23 cellular contexts compared by ENCODE assay signal in genomic region chr2:10356459-10356851, GRCh38. TPM values are rescaled to one million over a fixed set of nuclear protein-coding genes. Genes with fewer than 3 reads are reported as not detected.
DNase-seq lines count a peak whose midpoint lies in the region; ATAC-seq and TF ChIP-seq lines count a peak whose summit lies in the region.
"Had no signal": no experiment of that assay in that cellular context is flagged by ENCODE, and none has a peak within 500 bp of the region (broad histone marks: within the 10 kb centered on the region; RNA-seq: fewer than 3 reads in every experiment).

No MANE protein-coding gene starts in this region.

- H3K36me3 Mint-ChIP-seq in Calu3 (ENCODE audit: insufficient read depth, unreplicated experiment) = peaks cover 10% of the 10 kb centered on the region
- H3K36me3 Mint-ChIP-seq in activated T-helper 1 cell treated with anti-CD3 and anti-CD28 coated beads, Interleukin-12 subunit alpha, Interleukin-12 subunit beta, Interleukin-2, Interleukin-4 antibody, amounts not matched to agents 30 ng/mL and 10 ng/mL and 1 ng/mL, durations not matched to agents 14 hours and 24 hours and 36 hours (ENCODE audit: low read depth) = peaks cover 7% of the 10 kb centered on the region

- no peak overlapping the region for H3K27ac ChIP-seq in osteoblast (ENCODE audit: low read depth, low read length)
- H3K27ac ChIP-seq: esophagus muscularis mucosa, HL-60, Peyer's patch, prostate gland, SJSA1 had no signal

- H3K4me1 ChIP-seq in osteoblast (ENCODE audit: insufficient read depth, low read length) = no peaks in the 10 kb centered on the region
- H3K4me1 ChIP-seq: prostate gland, SJSA1 had no signal

- BruUV-seq in Calu3 (replicated peaks; lab: Mats Ljungman, UMichigan) = no TSS peak

- intact Hi-C loops in Calu3 (cut with micrococcal nuclease; ENCODE audit: unreplicated experiment) = loop anchor here (1.0 kb wide), 1 partner anchor 53 kb away; no protein-coding TSS in a partner anchor
- intact Hi-C loops in activated T-helper 1 cell treated with anti-CD3 and anti-CD28 coated beads, Interleukin-12 subunit alpha, Interleukin-12 subunit beta, Interleukin-2, Interleukin-4 antibody, amounts not matched to agents 30 ng/mL and 10 ng/mL and 1 ng/mL, durations not matched to agents 14 hours and 24 hours and 36 hours (cut with micrococcal nuclease) = no loop called here

- ATAC-seq in HG03571 (IDR thresholded peaks at IDR 0.05; ENCODE audit: unreplicated experiment) = no peak
- ATAC-seq in GM18520 (IDR thresholded peaks at IDR 0.05; ENCODE audit: unreplicated experiment) = no peak
- ATAC-seq: activated naive CD4-positive, alpha-beta T cell treated with anti-CD3 and anti-CD28 coated beads, Interleukin-2, amount 50 U/mL, for 72 hours; GM12878; T-helper 17 cell had no signal

- H2AFZ ChIP-seq in osteoblast (ENCODE audit: low read length) = no peak overlapping the region

- H3K27me3 Mint-ChIP-seq in Calu3 (ENCODE audit: unreplicated experiment) = no peaks in the 10 kb centered on the region
- no peaks in the 10 kb centered on the region for H3K27me3 Mint-ChIP-seq in activated T-helper 1 cell treated with anti-CD3 and anti-CD28 coated beads, Interleukin-12 subunit alpha, Interleukin-12 subunit beta, Interleukin-2, Interleukin-4 antibody, amounts not matched to agents 30 ng/mL and 10 ng/mL and 1 ng/mL, durations not matched to agents 14 hours and 24 hours and 36 hours (ENCODE audit: insufficient read depth)
- H3K27me3 Mint-ChIP-seq: T-helper 17 cell had no signal

- H3K27ac Mint-ChIP-seq in Calu3 (ENCODE audit: unreplicated experiment) = peak overlapping the region; percentile 46
- peak overlapping the region; percentile 48 for H3K27ac Mint-ChIP-seq in activated T-helper 1 cell treated with anti-CD3 and anti-CD28 coated beads, Interleukin-12 subunit alpha, Interleukin-12 subunit beta, Interleukin-2, Interleukin-4 antibody, amounts not matched to agents 30 ng/mL and 10 ng/mL and 1 ng/mL, durations not matched to agents 14 hours and 24 hours and 36 hours

- peaks cover 96% of the 10 kb centered on the region for H3K79me2 ChIP-seq in osteoblast (ENCODE audit: insufficient read depth, low read length)

- CTCF ChIA-PET in Calu3 (lab: Charles Lee) = interaction anchor here (1.0 to 2.0 kb wide), 3 partner anchors 12 to 53 kb away, joined by 3 to 21 read pairs (median 7); no protein-coding TSS in a partner anchor

- no peaks in the 10 kb centered on the region for H3K9me3 ChIP-seq in osteoblast (ENCODE audit: low read depth, low read length)
- H3K9me3 ChIP-seq: esophagus muscularis mucosa, Peyer's patch, prostate gland, SJSA1 had no signal

- H3K4me3 ChIP-seq in osteoblast (ENCODE audit: insufficient read depth, low read length) = no peak overlapping the region
- H3K4me3 ChIP-seq: esophagus muscularis mucosa, GM12878, Peyer's patch, prostate gland, SJSA1 had no signal

- peaks cover 5% of the 10 kb centered on the region for H3K36me3 ChIP-seq in osteoblast (ENCODE audit: insufficient read depth, low read length)
- H3K36me3 ChIP-seq: prostate gland, SJSA1 had no signal

- no peak overlapping the region for H3K4me2 ChIP-seq in osteoblast (ENCODE audit: insufficient read depth, low read length)

- peaks cover 34% of the 10 kb centered on the region for H4K20me1 ChIP-seq in osteoblast (ENCODE audit: insufficient read depth, low read length)

- TF ChIP-seq CTCF in Calu3 (IDR thresholded peaks at IDR 0.05; ENCODE audit: unreplicated experiment) (no peak), osteoblast (IDR thresholded peaks at IDR 0.05; ENCODE audit: extremely low read depth, low read depth, low read length) (no peak)

- DNase-seq in activated gamma-delta T cell treated with Interleukin-2 at 50 U/mL for 16 hours (peak; percentile 33), activated gamma-delta T cell (lab: John Stamatoyannopoulos, UW) (no peak), Calu3 (peak; percentile 65), osteoblast (ENCODE audit: insufficient read length, low spot score, missing footprints) (peak; percentile 65), mucosa of gallbladder (ENCODE audit: low spot score) (no peak)
- DNase-seq in activated T-helper 1 cell treated with anti-CD3 and anti-CD28 coated beads, Interleukin-12 subunit alpha, Interleukin-12 subunit beta, Interleukin-2, Interleukin-4 antibody, amounts not matched to agents 30 ng/mL and 10 ng/mL and 1 ng/mL, durations not matched to agents 14 hours and 24 hours and 36 hours (ENCODE audit: low spot score) = no peak
- DNase-seq: activated CD4-positive, alpha-beta T cell treated with anti-CD3 and anti-CD28 coated beads, Interleukin-2, amount 50 U/mL, for 1 hour; activated T-cell treated with anti-CD3 and anti-CD28 coated beads, Interleukin-2, amount 50 U/mL, for 1 hour; effector memory CD4-positive, alpha-beta T cell; NCI-H1417 treated with DMSO at 0.1 percent for 48 hours; Peyer's patch; small intestine; stimulated activated CD4-positive, alpha-beta T cell treated with anti-CD3 and anti-CD28 coated beads, Interleukin-4, amount 100 ng/mL, for 1 hour; T-helper 17 cell had no signal

- H3K27me3 ChIP-seq in osteoblast (ENCODE audit: insufficient read depth, low read length) = no peaks in the 10 kb centered on the region
- H3K27me3 ChIP-seq: esophagus muscularis mucosa, Peyer's patch, SJSA1 had no signal

- peaks cover 46% of the 10 kb centered on the region for H3K4me1 Mint-ChIP-seq in Calu3 (ENCODE audit: low read depth, unreplicated experiment)
- peaks cover 13% of the 10 kb centered on the region for H3K4me1 Mint-ChIP-seq in activated T-helper 1 cell treated with anti-CD3 and anti-CD28 coated beads, Interleukin-12 subunit alpha, Interleukin-12 subunit beta, Interleukin-2, Interleukin-4 antibody, amounts not matched to agents 30 ng/mL and 10 ng/mL and 1 ng/mL, durations not matched to agents 14 hours and 24 hours and 36 hours (ENCODE audit: low read depth)

- H3K4me3 Mint-ChIP-seq in Calu3 (ENCODE audit: low read depth, unreplicated experiment) = peak overlapping the region; percentile 51
- no peak overlapping the region for H3K4me3 Mint-ChIP-seq in activated T-helper 1 cell treated with anti-CD3 and anti-CD28 coated beads, Interleukin-12 subunit alpha, Interleukin-12 subunit beta, Interleukin-2, Interleukin-4 antibody, amounts not matched to agents 30 ng/mL and 10 ng/mL and 1 ng/mL, durations not matched to agents 14 hours and 24 hours and 36 hours
- H3K4me3 Mint-ChIP-seq: nephron, T-helper 17 cell had no signal

- no peaks in the 10 kb centered on the region for H3K9me3 Mint-ChIP-seq in Calu3 (ENCODE audit: low read depth, unreplicated experiment)
- no peaks in the 10 kb centered on the region for H3K9me3 Mint-ChIP-seq in activated T-helper 1 cell treated with anti-CD3 and anti-CD28 coated beads, Interleukin-12 subunit alpha, Interleukin-12 subunit beta, Interleukin-2, Interleukin-4 antibody, amounts not matched to agents 30 ng/mL and 10 ng/mL and 1 ng/mL, durations not matched to agents 14 hours and 24 hours and 36 hours
- H3K9me3 Mint-ChIP-seq: activated naive CD4-positive, alpha-beta T cell treated with anti-CD3 and anti-CD28 coated beads, Interleukin-2, amount 50 U/mL, for 72 hours; nephron had no signal

RNA-seq across cellular contexts. Expression of gene HPCAL1, which starts 53.8 kb away (rescaled TPM):
- 34.0 and 35.1 TPM in 2 replicates for total RNA-seq in Calu3 (2022)
- 59.6 and 62.4 TPM in 2 replicates for total RNA-seq in activated T-helper 1 cell treated with anti-CD3 and anti-CD28 coated beads, Interleukin-12 subunit alpha, Interleukin-12 subunit beta, Interleukin-2, Interleukin-4 antibody, amounts not matched to agents 30 ng/mL and 10 ng/mL and 1 ng/mL, durations not matched to agents 14 hours and 24 hours and 36 hours
- total RNA-seq in osteoblast = 47.1 and 57.2 TPM in 2 replicates
- total RNA-seq in mucosa of gallbladder = 44.0 TPM

Comparison
In these comparisons a context has a peak if more than half of its experiments do, and no peak if none do; other contexts are left out.
1. DNase-seq: peak in activated gamma-delta T cell treated with Interleukin-2 at 50 U/mL for 16 hours (single experiment), Calu3 (single experiment) and osteoblast (single experiment); none in activated gamma-delta T cell (single experiment), activated T-helper 1 cell treated with anti-CD3 and anti-CD28 coated beads, Interleukin-12 subunit alpha, Interleukin-12 subunit beta, Interleukin-2, Interleukin-4 antibody, amounts not matched to agents 30 ng/mL and 10 ng/mL and 1 ng/mL, durations not matched to agents 14 hours and 24 hours and 36 hours (single experiment) and mucosa of gallbladder (single experiment).